Comparison of ENCODE assay signal across 1 cellular context in the genomic region with DNA sequence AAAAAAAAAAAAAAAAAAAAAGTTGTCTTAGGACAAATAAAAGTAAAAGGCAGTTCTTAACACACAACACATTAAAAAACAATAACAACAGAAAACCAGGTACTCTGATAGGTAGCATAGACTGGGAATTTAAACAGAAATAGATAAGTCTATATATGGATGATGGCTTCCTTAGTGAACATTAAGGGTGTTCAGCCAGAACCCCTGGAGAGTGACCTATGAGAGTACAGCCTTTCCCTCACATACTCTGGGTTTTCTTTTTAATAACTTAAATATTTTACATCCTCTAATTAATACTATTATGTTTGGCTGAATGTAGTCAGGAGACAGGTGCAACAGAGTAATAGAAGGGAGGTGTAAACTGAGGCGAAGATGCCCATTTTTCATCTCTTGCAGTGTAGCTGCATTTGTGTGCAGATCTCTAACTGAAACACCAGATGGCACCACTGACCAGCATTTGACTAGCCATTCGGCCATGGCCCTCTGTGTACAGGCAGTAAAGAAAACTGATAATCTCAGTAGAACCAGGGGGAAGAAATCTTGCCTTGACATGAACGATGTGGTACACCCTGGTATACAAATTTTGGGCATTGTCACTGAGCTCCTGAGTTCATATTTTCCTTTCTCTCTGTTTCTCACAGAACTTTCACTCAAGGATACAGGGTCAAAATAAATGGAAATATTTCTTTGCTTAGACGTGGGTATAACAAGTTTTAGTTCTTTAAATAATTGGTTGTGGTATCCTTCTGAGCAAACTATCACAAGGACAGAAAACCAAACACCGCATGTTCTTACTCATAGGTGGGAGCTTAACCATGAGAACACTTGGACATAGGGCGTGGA.
TF ChIP-seq lines count a peak whose summit lies in the region.

No MANE protein-coding gene starts in this region.

TF ChIP-seq in GM23338, 12 proteins besides CTCF, POLR2A, EP300 and RAD21 (continued from another document):
- TF ChIP-seq, protein P1, sequence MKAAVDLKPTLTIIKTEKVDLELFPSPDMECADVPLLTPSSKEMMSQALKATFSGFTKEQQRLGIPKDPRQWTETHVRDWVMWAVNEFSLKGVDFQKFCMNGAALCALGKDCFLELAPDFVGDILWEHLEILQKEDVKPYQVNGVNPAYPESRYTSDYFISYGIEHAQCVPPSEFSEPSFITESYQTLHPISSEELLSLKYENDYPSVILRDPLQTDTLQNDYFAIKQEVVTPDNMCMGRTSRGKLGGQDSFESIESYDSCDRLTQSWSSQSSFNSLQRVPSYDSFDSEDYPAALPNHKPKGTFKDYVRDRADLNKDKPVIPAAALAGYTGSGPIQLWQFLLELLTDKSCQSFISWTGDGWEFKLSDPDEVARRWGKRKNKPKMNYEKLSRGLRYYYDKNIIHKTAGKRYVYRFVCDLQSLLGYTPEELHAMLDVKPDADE (IDR thresholded peaks at IDR 0.05) = no peak
- TF ChIP-seq EZH2 (IDR thresholded peaks at IDR 0.05; ENCODE audit: low read depth, unreplicated experiment) = no peak
- no peak for TF ChIP-seq ZNF331 (CRISPR knock-in tag; IDR thresholded peaks at IDR 0.05; ENCODE audit: low read depth)
